ENCODE assay signal across 1 cellular context in genomic region chr1:44807364-44808062, GRCh38.
TF ChIP-seq lines count a peak whose summit lies in the region.

No MANE protein-coding gene starts in this region.

TF ChIP-seq in GM23338, 12 proteins besides CTCF, POLR2A, EP300 and RAD21 (continued from another document):
- TF ChIP-seq ZNF462 (CRISPR knock-in tag; IDR thresholded peaks at IDR 0.05) (no peak), POLR2AphosphoS5 (IDR thresholded peaks at IDR 0.05; ENCODE audit: low read depth) (no peak; the same call in 1 of the 2 replicates), STAT1 (IDR thresholded peaks at IDR 0.05; ENCODE audit: unreplicated experiment) (no peak), NANOG (IDR thresholded peaks at IDR 0.05; ENCODE audit: borderline replicate concordance) (no peak), ZNF114 (CRISPR knock-in tag; IDR thresholded peaks at IDR 0.05) (no peak), EZH2phosphoT487 (IDR thresholded peaks at IDR 0.05; ENCODE audit: unreplicated experiment) (no peak)
